Comparison of ENCODE assay signal across 11 cellular contexts in genomic region chr6:142045380-142046270, GRCh38.
DNase-seq lines count a peak whose midpoint lies in the region; ATAC-seq and TF ChIP-seq lines count a peak whose summit lies in the region.
"Had no signal": no experiment of that assay in that cellular context is flagged by ENCODE, and none has a peak within 500 bp of the region (broad histone marks: within the 10 kb centered on the region; RNA-seq: fewer than 3 reads in every experiment).

No MANE protein-coding gene starts in this region.

- no peak for TF ChIP-seq CTCF in NB4 (IDR thresholded peaks at IDR 0.05; ENCODE audit: low read depth, low read length)
- peak; percentile 20 for TF ChIP-seq CTCF in neural crest cell (conservative IDR thresholded peaks at IDR 0.05)

- peaks cover 8% of the 10 kb centered on the region for H3K9me3 Mint-ChIP-seq in neural crest cell

- ATAC-seq in GM21786 (IDR thresholded peaks at IDR 0.05; ENCODE audit: unreplicated experiment) (no peak), HG02885 (IDR thresholded peaks at IDR 0.05; ENCODE audit: poor library complexity, unreplicated experiment) (no peak)
- ATAC-seq: stimulated activated memory B cell treated with anti-CD40 and anti-IgM and Interleukin-4, amounts not matched to agents 10 μg/mL and 1 μg/mL and 100 μg/mL, for 72 hours had no signal

- peaks cover 4% of the 10 kb centered on the region for H3K36me3 Mint-ChIP-seq in neural crest cell (ENCODE audit: low read depth)
- H3K36me3 Mint-ChIP-seq: stimulated activated memory B cell treated with anti-CD40 and anti-IgM and Interleukin-4, amounts not matched to agents 10 μg/mL and 1 μg/mL and 100 μg/mL, for 72 hours had no signal

- H3K27me3 Mint-ChIP-seq in neural crest cell (ENCODE audit: low read depth): no peaks in the 10 kb centered on the region

- DNase-seq in EH (ENCODE audit: low read depth) (peak; percentile 63), NB4 (ENCODE audit: low read depth) (peak; percentile 14), dermis blood vessel endothelial cell (peak; percentile 30), neural crest cell (ENCODE audit: low read depth, low spot score) (no peak), NCI-H82 treated with DMSO at 0.1 percent for 48 hours (lab: John Stamatoyannopoulos, UW; ENCODE audit: unreplicated experiment) (no peak), amniotic stem cell (lab: John Stamatoyannopoulos, UW) (no peak)
- DNase-seq: activated CD8-positive, alpha-beta memory T cell treated with anti-CD3 and anti-CD28 coated beads, Interleukin-2, amount 50 U/mL, for 48 hours; dorsolateral prefrontal cortex had no signal

- H3K27ac Mint-ChIP-seq in neural crest cell (ENCODE audit: unreplicated experiment): no peak overlapping the region
- H3K27ac Mint-ChIP-seq: stimulated activated memory B cell treated with anti-CD40 and anti-IgM and Interleukin-4, amounts not matched to agents 10 μg/mL and 1 μg/mL and 100 μg/mL, for 72 hours had no signal

- no peak for TF ChIP-seq POLR2A in NB4 (IDR thresholded peaks at IDR 0.05; ENCODE audit: extremely low read depth, insufficient read length)

- no peak overlapping the region for H3K4me3 ChIP-seq in NB4 (ENCODE audit: low read depth, low read length)

- H3K4me3 Mint-ChIP-seq in neural crest cell: no peak overlapping the region
- H3K4me3 Mint-ChIP-seq: stimulated activated memory B cell treated with anti-CD40 and anti-IgM and Interleukin-4, amounts not matched to agents 10 μg/mL and 1 μg/mL and 100 μg/mL, for 72 hours had no signal

- H3K4me1 Mint-ChIP-seq in neural crest cell: no peaks in the 10 kb centered on the region
- H3K4me1 Mint-ChIP-seq: stimulated activated memory B cell treated with anti-CD40 and anti-IgM and Interleukin-4, amounts not matched to agents 10 μg/mL and 1 μg/mL and 100 μg/mL, for 72 hours had no signal

Comparison
In these comparisons a context has a peak if more than half of its experiments do, and no peak if none do; other contexts are left out.
1. DNase-seq: peak in EH (single experiment), NB4 (single experiment) and dermis blood vessel endothelial cell (single experiment); none in neural crest cell (single experiment), NCI-H82 treated with DMSO at 0.1 percent for 48 hours (single experiment) and amniotic stem cell (single experiment).